In genomic region chr14:99619873-99620834, GRCh38 we compare ENCODE assay signal across 12 cellular contexts. TPM values are rescaled to one million over a fixed set of nuclear protein-coding genes. Genes with fewer than 3 reads are reported as not detected.
DNase-seq lines count a peak whose midpoint lies in the region; ATAC-seq and TF ChIP-seq lines count a peak whose summit lies in the region.
"Had no signal": no experiment of that assay in that cellular context is flagged by ENCODE, and none has a peak within 500 bp of the region (broad histone marks: within the 10 kb centered on the region; RNA-seq: fewer than 3 reads in every experiment).

No MANE protein-coding gene starts in this region.

- DNase-seq in EL = peak; percentile 56
- DNase-seq in IMR-90 = peak; percentile 45
- no peak for DNase-seq in cortex of kidney (lab: John Stamatoyannopoulos, UW)
- DNase-seq: DMS79 treated with DMSO at 0.1 percent for 48 hours, dorsolateral prefrontal cortex, Kasumi-1, NCI-H748 treated with DMSO at 0.1 percent for 48 hours had no signal

- H2BK20ac ChIP-seq in IMR-90 (ENCODE audit: low read depth, low read length) = peak overlapping the region; percentile 56

- no peak overlapping the region for H3K56ac ChIP-seq in IMR-90 (ENCODE audit: extremely low read depth, insufficient read depth, low read length)

- H3K27ac ChIP-seq in IMR-90 (ENCODE audit: insufficient read depth, low read length) (no peak overlapping the region), neural cell (ENCODE audit: low read length) (no peak overlapping the region)
- H3K27ac ChIP-seq: vagina had no signal

- POLR2A ChIA-PET in IMR-90 (lab: Charles Lee; ENCODE audit: unreplicated experiment) = no interaction called here

- TF ChIP-seq POLR2A in IMR-90 (IDR thresholded peaks at IDR 0.05; ENCODE audit: low read depth, low read length) = no peak

- peak overlapping the region; percentile 30; the same call in 1 of the 3 replicates for H2BK15ac ChIP-seq in IMR-90 (ENCODE audit: low read depth, low read length)

- BruUV-seq in IMR-90 (replicated peaks; lab: Mats Ljungman, UMichigan) = no TSS peak

- H3K79me2 ChIP-seq in neural cell (replicated peaks; ENCODE audit: insufficient read depth, low read length) = no peaks in the 10 kb centered on the region

- H3K9me3 ChIP-seq in IMR-90 (ENCODE audit: control insufficient read depth, insufficient read depth, low read length) (no peaks in the 10 kb centered on the region), neural cell (ENCODE audit: low read length) (no peaks in the 10 kb centered on the region)
- H3K9me3 ChIP-seq: vagina had no signal

- peak overlapping the region; percentile 69 for H3K14ac ChIP-seq in IMR-90 (replicated peaks; ENCODE audit: low read depth, low read length)

- WGBS in IMR-90 (ENCODE audit: extremely low coverage in 2 of 2, insufficient read length in 1 of 2), 2 experiments = 61% methylated on average over 7 of the region's 13 CpGs; no CpG with 5 or more reads in 1 of the 2 experiments

- peak overlapping the region; percentile 60; the same call in 1 of the 2 replicates for H4K5ac ChIP-seq in IMR-90 (ENCODE audit: low read depth, low read length)

- H4K20me1 ChIP-seq in IMR-90 (ENCODE audit: insufficient read depth, low read length) (no peaks in the 10 kb centered on the region), neural cell (ENCODE audit: insufficient read depth) (no peaks in the 10 kb centered on the region)

- peak overlapping the region; percentile 91 for H2AK5ac ChIP-seq in IMR-90 (ENCODE audit: low read depth, low read length)

- H3K4ac ChIP-seq in IMR-90 (ENCODE audit: low read depth, low read length) = peak overlapping the region; percentile 66; the same call in 1 of the 2 replicates

- H3K27me3 ChIP-seq in IMR-90 (ENCODE audit: control insufficient read depth, insufficient read depth, low read length) (no peaks in the 10 kb centered on the region), neural cell (ENCODE audit: insufficient read depth, low read depth, low read length) (no peaks in the 10 kb centered on the region)
- H3K27me3 ChIP-seq: dorsolateral prefrontal cortex, vagina had no signal

- in situ Hi-C loops in IMR-90 (cut with MboI; ENCODE audit: low sequenced_read_pairs) = loop anchor here (5.0 kb wide), 1 partner anchor 98 kb away; no protein-coding TSS in a partner anchor

- CTCF ChIA-PET in IMR-90 (lab: Yijun Ruan, JAX) = no interaction called here

- no peak for TF ChIP-seq CTCF in IMR-90 (conservative IDR thresholded peaks at IDR 0.05; ENCODE audit: low read depth, low read length)
- TF ChIP-seq CTCF in neural cell (IDR thresholded peaks at IDR 0.05; ENCODE audit: poor library complexity, severe bottlenecking) = no peak

- H2AK9ac ChIP-seq in IMR-90 (replicated peaks; ENCODE audit: low read depth, low read length, poor library complexity) = peak overlapping the region; percentile 1

- H4K8ac ChIP-seq in IMR-90 (ENCODE audit: low read depth in 2 of 2, low read length in 2 of 2) = peak overlapping the region; percentile 84 to 85; a peak in 3 of 4 replicates

- no peak for TF ChIP-seq EP300 in neural cell (conservative IDR thresholded peaks at IDR 0.05; ENCODE audit: poor library complexity, severe bottlenecking)

- intact Hi-C loops in IMR-90 (cut with micrococcal nuclease) = no loop called here

- peak overlapping the region; percentile 83 for H2AFZ ChIP-seq in IMR-90 (replicated peaks; ENCODE audit: low read length, poor library complexity)
- peak overlapping the region; percentile 40 for H2AFZ ChIP-seq in neural cell (ENCODE audit: low read depth, low read length)

- H3K4me1 ChIP-seq in IMR-90 (ENCODE audit: control insufficient read depth, insufficient read depth, low read length) = peaks cover 20% of the 10 kb centered on the region

- no peak overlapping the region for H3K4me2 ChIP-seq in IMR-90 (ENCODE audit: low read depth, low read length)
- H3K4me2 ChIP-seq in neural cell (ENCODE audit: low read length) = no peak overlapping the region

- peaks cover 0 to 2% of the 10 kb centered on the region in 2 experiments; a peak in 1 of 4 replicates for H3K79me1 ChIP-seq in IMR-90 (ENCODE audit: low read depth in 1 of 2, low read length in 2 of 2)

- H2BK5ac ChIP-seq in IMR-90 (ENCODE audit: low read depth, low read length, poor library complexity, severe bottlenecking) = peak overlapping the region; percentile 32

- H3K36me3 ChIP-seq in IMR-90 (ENCODE audit: control insufficient read depth, insufficient read depth, low read length) (no peaks in the 10 kb centered on the region), neural cell (ENCODE audit: insufficient read depth, low read length) (no peaks in the 10 kb centered on the region)
- H3K36me3 ChIP-seq: vagina had no signal

- H3K4me3 ChIP-seq in IMR-90 (ENCODE audit: insufficient read depth, low read depth, low read length) = no peak overlapping the region
- H3K4me3 ChIP-seq in neural cell (ENCODE audit: low read length) = no peak overlapping the region
- H3K4me3 ChIP-seq: dorsolateral prefrontal cortex, vagina had no signal

- H4K91ac ChIP-seq in IMR-90 (ENCODE audit: insufficient read depth, low read depth, low read length) = peak overlapping the region; percentile 65

- H3K9me2 ChIP-seq in neural cell (ENCODE audit: insufficient read depth, low read length) = no peaks in the 10 kb centered on the region

- ATAC-seq in IMR-90 (ENCODE audit: low read depth) (no peak), esophagus mucosa (peak; percentile 5), HG03460 (IDR thresholded peaks at IDR 0.05; ENCODE audit: unreplicated experiment) (no peak)
- no peak for ATAC-seq in activated CD4-positive, CD25-positive, alpha-beta regulatory T cell treated with anti-CD3 and anti-CD28 coated beads, Interleukin-2, amount 50 U/mL, for 24 hours

- no peak overlapping the region for H3K9ac ChIP-seq in IMR-90 (ENCODE audit: low read depth, low read length)
- H3K9ac ChIP-seq in neural cell (ENCODE audit: low read length) = peak overlapping the region; percentile 20

- no peaks in the 10 kb centered on the region for H3F3A ChIP-seq in neural cell (ENCODE audit: insufficient read depth, low read length, poor library complexity, severe bottlenecking)

- H3K23ac ChIP-seq in IMR-90 (ENCODE audit: low read depth, low read length) = 0 out of 2 replicates have a peak overlapping the region, but pooled peaks have one; percentile 18

- TF ChIP-seq RAD21 in IMR-90 (IDR thresholded peaks at IDR 0.05; ENCODE audit: low read length) (no peak), neural cell (conservative IDR thresholded peaks at IDR 0.05) (no peak)

- H2BK120ac ChIP-seq in IMR-90 (ENCODE audit: low read depth, low read length) = peak overlapping the region; percentile 58

- dilution Hi-C loops in IMR-90 (cut with HindIII; ENCODE audit: low sequenced_read_pairs, unreplicated experiment) = no loop called here

- peak overlapping the region; percentile 11; the same call in 1 of the 2 replicates for H3K18ac ChIP-seq in IMR-90 (ENCODE audit: low read depth, low read length)

- H3K9me1 ChIP-seq in IMR-90 (ENCODE audit: insufficient read depth, low read length) = peaks cover 19% of the 10 kb centered on the region

TF ChIP-seq in IMR-90, 13 proteins besides CTCF, POLR2A, EP300 and RAD21 (continues in another document):
- no peak for TF ChIP-seq MAFK (IDR thresholded peaks at IDR 0.05; ENCODE audit: low read depth, low read length)
- TF ChIP-seq RFX5 (IDR thresholded peaks at IDR 0.05; ENCODE audit: low read depth, low read length) = no peak
- TF ChIP-seq NFE2L2 (IDR thresholded peaks at IDR 0.05; ENCODE audit: low read depth, low read length) = no peak
- no peak for TF ChIP-seq CHD1 (IDR thresholded peaks at IDR 0.05; ENCODE audit: low read depth, low read length)
- no peak for TF ChIP-seq SMC3 (IDR thresholded peaks at IDR 0.05; ENCODE audit: low read depth, low read length)
- no peak for TF ChIP-seq BHLHE40 (IDR thresholded peaks at IDR 0.05; ENCODE audit: low read depth, low read length)
- no peak for TF ChIP-seq CEBPB (IDR thresholded peaks at IDR 0.05; ENCODE audit: low read depth, low read length)
- no peak for TF ChIP-seq FOS (IDR thresholded peaks at IDR 0.05; ENCODE audit: low read depth, low read length)
- no peak for TF ChIP-seq MXI1 (IDR thresholded peaks at IDR 0.05; ENCODE audit: borderline replicate concordance, low read depth, low read length)

TF ChIP-seq in neural cell, 6 proteins besides CTCF, POLR2A, EP300 and RAD21 (continues in another document):
- TF ChIP-seq SMC3 (conservative IDR thresholded peaks at IDR 0.05; ENCODE audit: poor library complexity) = no peak

RNA-seq across cellular contexts. Expression of gene CCDC85C, which starts 16.1 kb away (rescaled TPM):
- total RNA-seq in IMR-90 (2012; rRNA removed) = 13.9 and 16.0 TPM in 2 replicates
- polyA plus RNA-seq in IMR-90 (2012; rRNA removed) = 19.0 and 22.2 TPM in 2 replicates
- polyA plus RNA-seq in IMR-90 (2012; cell fraction: cytosol; rRNA removed) = 10.9 and 15.5 TPM in 2 replicates
- 11.3 and 20.4 TPM in 2 replicates for polyA plus RNA-seq in IMR-90 (2012; cell fraction: nucleus; rRNA removed; ENCODE audit: low replicate concordance)
- total RNA-seq in esophagus mucosa = 50.2 TPM
- 24.8 and 25.5 TPM in 2 replicates for polyA plus RNA-seq in neural cell
- polyA minus RNA-seq in neural cell = 34.8 and 37.5 TPM in 2 replicates

RNA-seq across cellular contexts. Expression of gene HHIPL1, which starts 24.8 kb away (rescaled TPM):
- total RNA-seq in IMR-90 (2012; rRNA removed) (0.56 and 0.72 TPM in 2 replicates), esophagus mucosa (0.28 TPM)
- polyA plus RNA-seq in IMR-90 (2012; rRNA removed) (0.65 and 1.4 TPM in 2 replicates), neural cell (0.04 and 0.47 TPM in 2 replicates)
- polyA plus RNA-seq in IMR-90 (2012; cell fraction: cytosol; rRNA removed) = 0.48 and 1.5 TPM in 2 replicates
- 0.64 and 1.3 TPM in 2 replicates for polyA plus RNA-seq in IMR-90 (2012; cell fraction: nucleus; rRNA removed; ENCODE audit: low replicate concordance)
- 0.93 and 1.2 TPM in 2 replicates for polyA minus RNA-seq in neural cell
